In the genomic region with DNA sequence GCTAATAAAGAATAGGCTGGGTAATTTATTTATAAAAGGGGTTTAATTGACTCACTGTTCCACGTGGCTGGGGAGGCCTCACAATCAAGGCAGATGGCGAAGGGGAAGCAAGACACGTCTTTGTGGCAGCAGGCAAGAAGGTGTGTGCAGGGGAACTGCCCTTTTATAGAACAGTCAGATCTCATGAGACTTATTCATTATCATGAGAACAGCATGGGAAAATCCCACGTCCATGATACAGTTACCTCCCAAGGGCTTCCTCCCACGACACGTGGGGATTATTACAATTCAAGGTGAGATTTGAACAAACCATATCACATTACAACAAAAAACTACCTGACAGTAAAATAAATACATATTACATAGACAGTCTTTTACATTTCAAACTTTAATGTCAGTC, we compare ENCODE assay signal across 1 cellular context.
TF ChIP-seq lines count a peak whose summit lies in the region.

No MANE protein-coding gene starts in this region.

TF ChIP-seq in GM12878, 131 proteins besides CTCF, POLR2A, EP300 and RAD21 (continued from another document and continues in another):
- TF ChIP-seq TAF1 (IDR thresholded peaks at IDR 0.05; ENCODE audit: borderline replicate concordance, low read depth, low read length) = peak; percentile 68; the same call in 1 of the 2 replicates
- peak; percentile 57; the same call in 1 of the 2 replicates for TF ChIP-seq CREM (IDR thresholded peaks at IDR 0.05; ENCODE audit: low read depth)
- no peak for TF ChIP-seq MYC (IDR thresholded peaks at IDR 0.05; ENCODE audit: insufficient read depth, insufficient read length, insufficient replicate concordance, low read length, severe bottlenecking)
- TF ChIP-seq CBX5 (IDR thresholded peaks at IDR 0.05; ENCODE audit: low read depth) = no peak
- TF ChIP-seq ZNF622 (IDR thresholded peaks at IDR 0.05) = no peak
- TF ChIP-seq NRF1 (conservative IDR thresholded peaks at IDR 0.05; ENCODE audit: low read depth, low read length) = no peak
- TF ChIP-seq RBBP5 (conservative IDR thresholded peaks at IDR 0.05) = no peak
- no peak for TF ChIP-seq BRCA1 (IDR thresholded peaks at IDR 0.05; ENCODE audit: low read depth, low read length)
- TF ChIP-seq, protein P1, sequence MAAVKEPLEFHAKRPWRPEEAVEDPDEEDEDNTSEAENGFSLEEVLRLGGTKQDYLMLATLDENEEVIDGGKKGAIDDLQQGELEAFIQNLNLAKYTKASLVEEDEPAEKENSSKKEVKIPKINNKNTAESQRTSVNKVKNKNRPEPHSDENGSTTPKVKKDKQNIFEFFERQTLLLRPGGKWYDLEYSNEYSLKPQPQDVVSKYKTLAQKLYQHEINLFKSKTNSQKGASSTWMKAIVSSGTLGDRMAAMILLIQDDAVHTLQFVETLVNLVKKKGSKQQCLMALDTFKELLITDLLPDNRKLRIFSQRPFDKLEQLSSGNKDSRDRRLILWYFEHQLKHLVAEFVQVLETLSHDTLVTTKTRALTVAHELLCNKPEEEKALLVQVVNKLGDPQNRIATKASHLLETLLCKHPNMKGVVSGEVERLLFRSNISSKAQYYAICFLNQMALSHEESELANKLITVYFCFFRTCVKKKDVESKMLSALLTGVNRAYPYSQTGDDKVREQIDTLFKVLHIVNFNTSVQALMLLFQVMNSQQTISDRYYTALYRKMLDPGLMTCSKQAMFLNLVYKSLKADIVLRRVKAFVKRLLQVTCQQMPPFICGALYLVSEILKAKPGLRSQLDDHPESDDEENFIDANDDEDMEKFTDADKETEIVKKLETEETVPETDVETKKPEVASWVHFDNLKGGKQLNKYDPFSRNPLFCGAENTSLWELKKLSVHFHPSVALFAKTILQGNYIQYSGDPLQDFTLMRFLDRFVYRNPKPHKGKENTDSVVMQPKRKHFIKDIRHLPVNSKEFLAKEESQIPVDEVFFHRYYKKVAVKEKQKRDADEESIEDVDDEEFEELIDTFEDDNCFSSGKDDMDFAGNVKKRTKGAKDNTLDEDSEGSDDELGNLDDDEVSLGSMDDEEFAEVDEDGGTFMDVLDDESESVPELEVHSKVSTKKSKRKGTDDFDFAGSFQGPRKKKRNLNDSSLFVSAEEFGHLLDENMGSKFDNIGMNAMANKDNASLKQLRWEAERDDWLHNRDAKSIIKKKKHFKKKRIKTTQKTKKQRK (IDR thresholded peaks at IDR 0.05; ENCODE audit: low read depth, low read length) = no peak
- 0 out of 2 replicates have a peak, but pooled peaks have one; percentile 19 for TF ChIP-seq SREBF1 (IDR thresholded peaks at IDR 0.05; ENCODE audit: low read length)
- no peak for TF ChIP-seq HSF1 (IDR thresholded peaks at IDR 0.05; ENCODE audit: low read depth, low read length)
- TF ChIP-seq BMI1 (IDR thresholded peaks at IDR 0.05; ENCODE audit: borderline replicate concordance) = no peak
- TF ChIP-seq POU2F2 (IDR thresholded peaks at IDR 0.05; ENCODE audit: borderline replicate concordance, low read depth, low read length) = peak; percentile 86; the same call in 2 of the 3 replicates
- TF ChIP-seq MXI1 (IDR thresholded peaks at IDR 0.05; ENCODE audit: low read depth, low read length) = peak; percentile 99
- no peak for TF ChIP-seq SKIL (IDR thresholded peaks at IDR 0.05; ENCODE audit: low read depth, poor library complexity, severe bottlenecking)
- TF ChIP-seq, protein P2, sequence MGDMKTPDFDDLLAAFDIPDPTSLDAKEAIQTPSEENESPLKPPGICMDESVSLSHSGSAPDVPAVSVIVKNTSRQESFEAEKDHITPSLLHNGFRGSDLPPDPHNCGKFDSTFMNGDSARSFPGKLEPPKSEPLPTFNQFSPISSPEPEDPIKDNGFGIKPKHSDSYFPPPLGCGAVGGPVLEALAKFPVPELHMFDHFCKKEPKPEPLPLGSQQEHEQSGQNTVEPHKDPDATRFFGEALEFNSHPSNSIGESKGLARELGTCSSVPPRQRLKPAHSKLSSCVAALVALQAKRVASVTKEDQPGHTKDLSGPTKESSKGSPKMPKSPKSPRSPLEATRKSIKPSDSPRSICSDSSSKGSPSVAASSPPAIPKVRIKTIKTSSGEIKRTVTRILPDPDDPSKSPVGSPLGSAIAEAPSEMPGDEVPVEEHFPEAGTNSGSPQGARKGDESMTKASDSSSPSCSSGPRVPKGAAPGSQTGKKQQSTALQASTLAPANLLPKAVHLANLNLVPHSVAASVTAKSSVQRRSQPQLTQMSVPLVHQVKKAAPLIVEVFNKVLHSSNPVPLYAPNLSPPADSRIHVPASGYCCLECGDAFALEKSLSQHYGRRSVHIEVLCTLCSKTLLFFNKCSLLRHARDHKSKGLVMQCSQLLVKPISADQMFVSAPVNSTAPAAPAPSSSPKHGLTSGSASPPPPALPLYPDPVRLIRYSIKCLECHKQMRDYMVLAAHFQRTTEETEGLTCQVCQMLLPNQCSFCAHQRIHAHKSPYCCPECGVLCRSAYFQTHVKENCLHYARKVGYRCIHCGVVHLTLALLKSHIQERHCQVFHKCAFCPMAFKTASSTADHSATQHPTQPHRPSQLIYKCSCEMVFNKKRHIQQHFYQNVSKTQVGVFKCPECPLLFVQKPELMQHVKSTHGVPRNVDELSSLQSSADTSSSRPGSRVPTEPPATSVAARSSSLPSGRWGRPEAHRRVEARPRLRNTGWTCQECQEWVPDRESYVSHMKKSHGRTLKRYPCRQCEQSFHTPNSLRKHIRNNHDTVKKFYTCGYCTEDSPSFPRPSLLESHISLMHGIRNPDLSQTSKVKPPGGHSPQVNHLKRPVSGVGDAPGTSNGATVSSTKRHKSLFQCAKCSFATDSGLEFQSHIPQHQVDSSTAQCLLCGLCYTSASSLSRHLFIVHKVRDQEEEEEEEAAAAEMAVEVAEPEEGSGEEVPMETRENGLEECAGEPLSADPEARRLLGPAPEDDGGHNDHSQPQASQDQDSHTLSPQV (IDR thresholded peaks at IDR 0.05) = no peak
- no peak for TF ChIP-seq CEBPB (IDR thresholded peaks at IDR 0.05; ENCODE audit: borderline replicate concordance in 1 of 2, low read depth in 2 of 2, low read length in 2 of 2)
- TF ChIP-seq, protein P3, sequence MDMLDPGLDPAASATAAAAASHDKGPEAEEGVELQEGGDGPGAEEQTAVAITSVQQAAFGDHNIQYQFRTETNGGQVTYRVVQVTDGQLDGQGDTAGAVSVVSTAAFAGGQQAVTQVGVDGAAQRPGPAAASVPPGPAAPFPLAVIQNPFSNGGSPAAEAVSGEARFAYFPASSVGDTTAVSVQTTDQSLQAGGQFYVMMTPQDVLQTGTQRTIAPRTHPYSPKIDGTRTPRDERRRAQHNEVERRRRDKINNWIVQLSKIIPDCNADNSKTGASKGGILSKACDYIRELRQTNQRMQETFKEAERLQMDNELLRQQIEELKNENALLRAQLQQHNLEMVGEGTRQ (IDR thresholded peaks at IDR 0.05; ENCODE audit: borderline replicate concordance, low read depth, low read length) = no peak; the same call in 1 of the 2 replicates
- no peak for TF ChIP-seq ZSCAN29 (IDR thresholded peaks at IDR 0.05)
- TF ChIP-seq PRDM15 (CRISPR knock-in tag; IDR thresholded peaks at IDR 0.05) = no peak
- peak; percentile 78 for TF ChIP-seq RELA (IDR thresholded peaks at IDR 0.05; ENCODE audit: borderline replicate concordance, partially characterized antibody)
- TF ChIP-seq CHD4 (IDR thresholded peaks at IDR 0.05) = no peak
- TF ChIP-seq, protein P4, sequence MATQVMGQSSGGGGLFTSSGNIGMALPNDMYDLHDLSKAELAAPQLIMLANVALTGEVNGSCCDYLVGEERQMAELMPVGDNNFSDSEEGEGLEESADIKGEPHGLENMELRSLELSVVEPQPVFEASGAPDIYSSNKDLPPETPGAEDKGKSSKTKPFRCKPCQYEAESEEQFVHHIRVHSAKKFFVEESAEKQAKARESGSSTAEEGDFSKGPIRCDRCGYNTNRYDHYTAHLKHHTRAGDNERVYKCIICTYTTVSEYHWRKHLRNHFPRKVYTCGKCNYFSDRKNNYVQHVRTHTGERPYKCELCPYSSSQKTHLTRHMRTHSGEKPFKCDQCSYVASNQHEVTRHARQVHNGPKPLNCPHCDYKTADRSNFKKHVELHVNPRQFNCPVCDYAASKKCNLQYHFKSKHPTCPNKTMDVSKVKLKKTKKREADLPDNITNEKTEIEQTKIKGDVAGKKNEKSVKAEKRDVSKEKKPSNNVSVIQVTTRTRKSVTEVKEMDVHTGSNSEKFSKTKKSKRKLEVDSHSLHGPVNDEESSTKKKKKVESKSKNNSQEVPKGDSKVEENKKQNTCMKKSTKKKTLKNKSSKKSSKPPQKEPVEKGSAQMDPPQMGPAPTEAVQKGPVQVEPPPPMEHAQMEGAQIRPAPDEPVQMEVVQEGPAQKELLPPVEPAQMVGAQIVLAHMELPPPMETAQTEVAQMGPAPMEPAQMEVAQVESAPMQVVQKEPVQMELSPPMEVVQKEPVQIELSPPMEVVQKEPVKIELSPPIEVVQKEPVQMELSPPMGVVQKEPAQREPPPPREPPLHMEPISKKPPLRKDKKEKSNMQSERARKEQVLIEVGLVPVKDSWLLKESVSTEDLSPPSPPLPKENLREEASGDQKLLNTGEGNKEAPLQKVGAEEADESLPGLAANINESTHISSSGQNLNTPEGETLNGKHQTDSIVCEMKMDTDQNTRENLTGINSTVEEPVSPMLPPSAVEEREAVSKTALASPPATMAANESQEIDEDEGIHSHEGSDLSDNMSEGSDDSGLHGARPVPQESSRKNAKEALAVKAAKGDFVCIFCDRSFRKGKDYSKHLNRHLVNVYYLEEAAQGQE (IDR thresholded peaks at IDR 0.05; ENCODE audit: low read depth, low read length) = no peak
- TF ChIP-seq NR2C2 (IDR thresholded peaks at IDR 0.05; ENCODE audit: borderline replicate concordance, control insufficient read depth, insufficient read length, low read depth) = no peak
- 0 out of 2 replicates have a peak, but pooled peaks have one; percentile 46 for TF ChIP-seq TBL1XR1 (IDR thresholded peaks at IDR 0.05; ENCODE audit: low read depth, low read length)
- TF ChIP-seq FOXM1 (IDR thresholded peaks at IDR 0.05; ENCODE audit: low read depth, low read length) = peak; percentile 62; the same call in 1 of the 2 replicates
- no peak for TF ChIP-seq SMC3 (IDR thresholded peaks at IDR 0.05; ENCODE audit: borderline replicate concordance, low read length)
- TF ChIP-seq ZNF384 (IDR thresholded peaks at IDR 0.05; ENCODE audit: borderline replicate concordance, low read depth, low read length) = no peak
- TF ChIP-seq IRF4 (IDR thresholded peaks at IDR 0.05; ENCODE audit: low read depth, low read length) = peak; percentile 62; the same call in 1 of the 2 replicates
- peak; percentile 70 to 72; a peak in 2 of 4 replicates for TF ChIP-seq BHLHE40 (IDR thresholded peaks at IDR 0.05; ENCODE audit: borderline replicate concordance in 1 of 2, low read depth in 2 of 2, low read length in 1 of 2)
- TF ChIP-seq PAX8 (IDR thresholded peaks at IDR 0.05) = no peak
- TF ChIP-seq, protein P5, sequence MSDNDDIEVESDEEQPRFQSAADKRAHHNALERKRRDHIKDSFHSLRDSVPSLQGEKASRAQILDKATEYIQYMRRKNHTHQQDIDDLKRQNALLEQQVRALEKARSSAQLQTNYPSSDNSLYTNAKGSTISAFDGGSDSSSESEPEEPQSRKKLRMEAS (IDR thresholded peaks at IDR 0.05; ENCODE audit: low read depth, low read length) = peak; percentile 95
- no peak for TF ChIP-seq RFX5 (IDR thresholded peaks at IDR 0.05; ENCODE audit: low read depth, low read length)
- TF ChIP-seq ZZZ3 (IDR thresholded peaks at IDR 0.05; ENCODE audit: control insufficient read depth, insufficient read length, low read depth) = no peak
- TF ChIP-seq CHD1 (IDR thresholded peaks at IDR 0.05; ENCODE audit: low read depth, low read length) = 0 out of 2 replicates have a peak, but pooled peaks have one; percentile 73
- TF ChIP-seq EZH2 (IDR thresholded peaks at IDR 0.05; ENCODE audit: borderline replicate concordance, control insufficient read depth, low read depth, low read length) = no peak
- TF ChIP-seq SP1 (IDR thresholded peaks at IDR 0.05; ENCODE audit: low read depth, low read length) = peak; percentile 51
- TF ChIP-seq KDM1A (IDR thresholded peaks at IDR 0.05; ENCODE audit: borderline replicate concordance) = no peak
